Comparison of ENCODE assay signal across 19 cellular contexts in the genomic region with DNA sequence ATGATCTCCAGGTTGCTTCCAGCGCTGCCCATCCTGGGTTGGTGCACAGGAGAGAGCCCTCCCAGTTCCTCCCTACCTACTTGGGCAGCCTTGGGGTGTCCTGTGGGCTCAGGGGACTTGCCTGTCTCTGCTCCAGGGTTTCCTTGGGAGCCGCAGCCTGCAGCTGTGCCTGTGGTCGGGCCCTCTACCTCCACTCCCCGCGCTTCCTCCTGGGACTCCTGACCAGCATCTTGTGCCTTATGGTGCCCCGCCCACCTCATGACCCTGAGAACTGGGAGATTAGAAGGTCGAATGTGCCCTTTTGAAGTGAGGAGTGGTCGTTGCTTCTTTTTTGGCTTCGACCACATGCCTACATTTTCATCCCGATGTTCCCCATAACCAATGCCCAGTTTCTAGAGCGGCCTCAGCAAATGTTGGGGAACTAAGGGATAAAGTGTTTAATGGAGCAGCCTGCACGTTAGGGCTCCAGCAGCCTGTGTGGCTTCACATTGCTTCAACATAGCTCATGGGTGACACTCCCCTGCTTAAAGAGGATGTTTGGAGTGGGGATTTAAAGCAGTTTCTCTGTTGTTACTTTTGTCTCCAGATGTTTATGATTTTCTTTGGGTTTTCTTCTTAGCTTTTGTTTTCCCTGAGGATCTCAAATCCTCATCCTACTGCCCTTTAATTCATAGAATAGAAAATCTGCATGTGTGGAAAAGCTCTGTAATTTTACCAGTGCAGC.
DNase-seq lines count a peak whose midpoint lies in the region; ATAC-seq and TF ChIP-seq lines count a peak whose summit lies in the region.
"Had no signal": no experiment of that assay in that cellular context is flagged by ENCODE, and none has a peak within 500 bp of the region (broad histone marks: within the 10 kb centered on the region; RNA-seq: fewer than 3 reads in every experiment).

No MANE protein-coding gene starts in this region.

- intact Hi-C loops in sciatic nerve (cut with DNase I), result no loop called here

- DNase-seq in AG10803 (ENCODE audit: low read depth), result peak; percentile 33
- DNase-seq in EH (ENCODE audit: low read depth), result peak; percentile 5
- DNase-seq in fibroblast of peridontal ligament (ENCODE audit: extremely low read depth), result peak; percentile 79
- peak; percentile 51 for DNase-seq in sciatic nerve (ENCODE audit: low spot score)
- no peak for DNase-seq in activated naive CD4-positive, alpha-beta T cell treated with anti-CD3 and anti-CD28 coated beads, Interleukin-2, amount 50 U/mL, for 16 hours
- DNase-seq in T-helper 1 cell, result no peak
- DNase-seq: COR-L47, DMS 273 treated with DMSO at 0.1 percent for 48 hours, DND-41, KBM-7, NCI-H1105 treated with DMSO at 0.1 percent for 48 hours, NCI-H1694, NCI-H2081 treated with DMSO at 0.1 percent for 48 hours, NCI-H510A, NCI-H748 treated with DMSO at 0.1 percent for 48 hours had no signal

- no peak for TF ChIP-seq CTCF in AG10803 (conservative IDR thresholded peaks at IDR 0.05; ENCODE audit: low read length)

- H3K4me3 ChIP-seq in AG10803 (ENCODE audit: low read length), result no peak overlapping the region
- H3K4me3 ChIP-seq: A549 had no signal

- ATAC-seq in sciatic nerve (no peak), GM18909 (IDR thresholded peaks at IDR 0.05; ENCODE audit: poor library complexity, unreplicated experiment) (no peak)
- ATAC-seq: A549, HCT116, Right ventricle myocardium inferior had no signal

Comparison
In these comparisons a context has a peak if more than half of its experiments do, and no peak if none do; other contexts are left out.
1. DNase-seq: peak in AG10803 (single experiment), EH (single experiment), fibroblast of peridontal ligament (single experiment) and sciatic nerve (single experiment); none in activated naive CD4-positive, alpha-beta T cell treated with anti-CD3 and anti-CD28 coated beads, Interleukin-2, amount 50 U/mL, for 16 hours (single experiment) and T-helper 1 cell (0 of 5).